Comparison of ENCODE assay signal across 7 cellular contexts in genomic region chr15:21265583-21265982, GRCh38.
A peak's percentile ranks its signal among the peaks of the same experiment; 100 is the strongest.
DNase-seq lines count a peak whose midpoint lies in the region; ATAC-seq, FAIRE-seq and TF ChIP-seq lines count a peak whose summit lies in the region.
"Not testable (repeated sequence)": the region's sequence is repeated elsewhere in the genome, so short reads cannot be mapped to it uniquely, and the experiment has no call there.

No MANE protein-coding gene starts in this region.

- POLR2A ChIA-PET in PC-3 (lab: Charles Lee; ENCODE audit: unreplicated experiment), result not testable (repeated sequence)

- H4K20me1 ChIP-seq in PC-3 (ENCODE audit: low read length); keratinocyte (ENCODE audit: control insufficient read depth, extremely low read depth, insufficient read depth, low read length): not testable (repeated sequence)

- not testable (repeated sequence) for H3F3A ChIP-seq in PC-3 (ENCODE audit: low read length, unreplicated experiment)

- H3K9ac ChIP-seq in PC-3 (ENCODE audit: low read length); keratinocyte (ENCODE audit: control insufficient read depth, extremely low read depth, insufficient read depth, low read length): not testable (repeated sequence)

- not testable (repeated sequence) for H2AFZ ChIP-seq in PC-3 (ENCODE audit: low read length); keratinocyte (ENCODE audit: control insufficient read depth, low read length)

- not testable (repeated sequence) for H3K27me3 ChIP-seq in PC-3 (ENCODE audit: low read length); bronchial epithelial cell (ENCODE audit: control insufficient read depth, insufficient read depth, low read length); keratinocyte (ENCODE audit: control insufficient read depth, extremely low read depth, insufficient read depth, low read length)

- not testable (repeated sequence) for H3K36me3 ChIP-seq in PC-3 (ENCODE audit: low read depth, low read length); bronchial epithelial cell (ENCODE audit: control insufficient read depth, insufficient read depth, low read length); keratinocyte (ENCODE audit: control insufficient read depth in 2 of 2, extremely low read depth in 1 of 2, insufficient read depth in 2 of 2, low read length in 2 of 2)

- not testable (repeated sequence) for ATAC-seq in PC-3

- not testable (repeated sequence) for H3K27ac ChIP-seq in PC-3 (ENCODE audit: low read length); keratinocyte (ENCODE audit: control insufficient read depth, insufficient read depth, low read length)

- peaks cover 10% of the 10 kb centered on the region; the same call in 1 of the 2 replicates for H3K9me3 ChIP-seq in PC-3 (ENCODE audit: low read length)
- H3K9me3 ChIP-seq in keratinocyte (ENCODE audit: control insufficient read depth, low read depth, low read length), result peaks cover 23% of the 10 kb centered on the region

- H3K4me2 ChIP-seq in PC-3 (ENCODE audit: low read length); keratinocyte (ENCODE audit: control insufficient read depth, extremely low read depth, insufficient read depth, low read depth, low read length): not testable (repeated sequence)

- dilution Hi-C loops in keratinocyte (cut with MboI; ENCODE audit: extremely low pct_ligation_motif_present, low sequenced_read_pairs), result not testable (repeated sequence)

- FAIRE-seq in TTC549 (lab: Jason Lieb, UNC) (peak; percentile 41), keratinocyte (lab: Jason Lieb, UNC) (peak; percentile 65)
- not testable (repeated sequence) for FAIRE-seq in bronchial epithelial cell (lab: Jason Lieb, UNC)

- not testable (repeated sequence) for H3K4me1 ChIP-seq in PC-3 (ENCODE audit: insufficient read depth, low read length); keratinocyte (ENCODE audit: control insufficient read depth, extremely low read depth, insufficient read depth, low read length)

- intact Hi-C loops in PC-3 (cut with micrococcal nuclease), result not testable (repeated sequence)

- TF ChIP-seq CTCF in PC-3 (conservative IDR thresholded peaks at IDR 0.05; ENCODE audit: low read depth, low read length); bronchial epithelial cell (IDR thresholded peaks at IDR 0.05; ENCODE audit: insufficient read depth, low read length, severe bottlenecking); keratinocyte (optimal IDR thresholded peaks at IDR 0.05 in 1 of 3, IDR thresholded peaks at IDR 0.05 in 1 of 3, conservative IDR thresholded peaks at IDR 0.05 in 1 of 3; ENCODE audit: extremely low read depth in 1 of 3, insufficient read depth in 2 of 3, low read length in 3 of 3): not testable (repeated sequence)

- not testable (repeated sequence) for BruUV-seq in PC-3 (replicated peaks; lab: Mats Ljungman, UMichigan)

- CTCF ChIA-PET in PC-3 (lab: Charles Lee), result not testable (repeated sequence)

- H3K4me3 ChIP-seq in PC-3 (ENCODE audit: low read length); bronchial epithelial cell (ENCODE audit: low read depth, low read length); keratinocyte (ENCODE audit: control insufficient read depth in 2 of 3, extremely low read depth in 1 of 3, insufficient read depth in 2 of 3, low read depth in 1 of 3, low read length in 3 of 3): not testable (repeated sequence)

- H3K9me2 ChIP-seq in PC-3 (replicated peaks; ENCODE audit: low read length), result not testable (repeated sequence)

- H3K79me2 ChIP-seq in PC-3 (ENCODE audit: low read length); keratinocyte (ENCODE audit: control insufficient read depth, insufficient read depth, low read length): not testable (repeated sequence)

- DNase-seq in CD1c-positive myeloid dendritic cell (ENCODE audit: extremely low spot score) (peak; percentile 82), H4 (ENCODE audit: low spot score) (peak; percentile 0), PC-3 (peak; percentile 23), bronchial epithelial cell (ENCODE audit: low read depth) (peak; percentile 38), middle frontal gyrus (ENCODE audit: extremely low spot score, low spot score) (peak; percentile 1)
- not testable (repeated sequence) for DNase-seq in keratinocyte (ENCODE audit: low read depth, low spot score)

- not testable (repeated sequence) for H3K9me1 ChIP-seq in keratinocyte (ENCODE audit: control insufficient read depth, extremely low read depth, insufficient read depth, low read length)
